In genomic region chr16:72989203-72989991, GRCh38 we compare ENCODE assay signal across 8 cellular contexts. TPM values are rescaled to one million over a fixed set of nuclear protein-coding genes. Genes with fewer than 3 reads are reported as not detected.
A peak's percentile ranks its signal among the peaks of the same experiment; 100 is the strongest.
DNase-seq lines count a peak whose midpoint lies in the region; ATAC-seq and TF ChIP-seq lines count a peak whose summit lies in the region.

No MANE protein-coding gene starts in this region.

- H3K79me2 ChIP-seq in PC-9 (ENCODE audit: low read depth) = peaks cover 89% of the 10 kb centered on the region

- peak; percentile 55 to 94 for DNase-seq in PC-9
- peak; percentile 78 for DNase-seq in fibroblast of pulmonary artery (ENCODE audit: low read depth)
- peak in 1 of 2 donors; percentile 68 for DNase-seq in psoas muscle
- no peak for DNase-seq in activated CD8-positive, alpha-beta memory T cell treated with anti-CD3 and anti-CD28 coated beads for 24 hours
- DNase-seq in HuH-7.5 (ENCODE audit: low spot score) = no peak
- no peak for DNase-seq in NCI-H2227 treated with DMSO at 0.1 percent for 48 hours (lab: John Stamatoyannopoulos, UW)

- peak overlapping the region; percentile 53; the same call in 1 of the 2 replicates for H2AFZ ChIP-seq in PC-9

- CTCF ChIA-PET in PC-9 (lab: Charles Lee) = interaction anchor here (0.5 to 1.0 kb wide), 3 partner anchors 68 to 340 kb away, joined by 3 to 5 read pairs (median 4); no protein-coding TSS in a partner anchor

- POLR2A ChIA-PET in PC-9 (lab: Charles Lee; ENCODE audit: unreplicated experiment) = interaction anchor here (0.6 to 1.0 kb wide), 6 partner anchors 54 to 174 kb away, joined by 3 to 7 read pairs (median 4); no protein-coding TSS in a partner anchor

- H3F3A ChIP-seq in PC-9 (ENCODE audit: insufficient read depth, low read depth) = peaks cover 42% of the 10 kb centered on the region

- no peaks in the 10 kb centered on the region for H3K27me3 ChIP-seq in BLaER1 treated with 17β-estradiol and CSF1 and Interleukin-3, amounts not matched to agents 10 nM and 100 nM
- no peaks in the 10 kb centered on the region for H3K27me3 ChIP-seq in PC-9 (ENCODE audit: insufficient read depth, low read depth)
- H3K27me3 ChIP-seq in psoas muscle (ENCODE audit: insufficient read depth in 3 of 3, low read length in 2 of 3) = no peaks in the 10 kb centered on the region

- H3K27ac ChIP-seq in BLaER1 treated with 17β-estradiol and CSF1 and Interleukin-3, amounts not matched to agents 10 nM and 100 nM = no peak overlapping the region
- H3K27ac ChIP-seq in PC-9 = peak overlapping the region; percentile 99
- peak overlapping the region; percentile 97 for H3K27ac ChIP-seq in psoas muscle

- no peaks in the 10 kb centered on the region for H3K9me2 ChIP-seq in PC-9 (ENCODE audit: insufficient read depth)

- ATAC-seq in psoas muscle = peak; percentile 69 to 73 (median 72)
- ATAC-seq in HG03159 (IDR thresholded peaks at IDR 0.05; ENCODE audit: unreplicated experiment) = no peak

- H4K20me1 ChIP-seq in BLaER1 treated with 17β-estradiol and CSF1 and Interleukin-3, amounts not matched to agents 10 nM and 100 nM = peaks cover 0 to 100% (median 0%) of the 10 kb centered on the region in 11 experiments; a peak in 7 of 22 replicates
- no peaks in the 10 kb centered on the region for H4K20me1 ChIP-seq in PC-9 (ENCODE audit: insufficient read depth)

- peaks cover 10 to 30% (median 11%) of the 10 kb centered on the region in 10 experiments; a peak in 17 of 20 replicates for H3K4me1 ChIP-seq in BLaER1 treated with 17β-estradiol and CSF1 and Interleukin-3, amounts not matched to agents 10 nM and 100 nM
- H3K4me1 ChIP-seq in PC-9 (replicated peaks; ENCODE audit: insufficient read depth) (peaks cover 73% of the 10 kb centered on the region), psoas muscle (peaks cover 78% of the 10 kb centered on the region)

- peak overlapping the region in 1 of 11 experiments; percentile 15; a peak in 1 of 22 replicates for H3K9ac ChIP-seq in BLaER1 treated with 17β-estradiol and CSF1 and Interleukin-3, amounts not matched to agents 10 nM and 100 nM

- H3K36me3 ChIP-seq in BLaER1 treated with 17β-estradiol and CSF1 and Interleukin-3, amounts not matched to agents 10 nM and 100 nM = peaks cover 0 to 7% (median 0%) of the 10 kb centered on the region in 11 experiments; a peak in 1 of 22 replicates
- no peaks in the 10 kb centered on the region for H3K36me3 ChIP-seq in PC-9 (ENCODE audit: low read depth)
- H3K36me3 ChIP-seq in psoas muscle (ENCODE audit: insufficient read depth in 1 of 2, low read depth in 1 of 2) = no peaks in the 10 kb centered on the region

- WGBS in psoas muscle, 3 donors = 22 to 35% (median 29%) methylated on average over 9 of the region's 9 CpGs

- BruUV-seq in PC-9 (replicated peaks; lab: Mats Ljungman, UMichigan) = no TSS peak

- TF ChIP-seq CTCF in PC-9 (conservative IDR thresholded peaks at IDR 0.05) (no peak), fibroblast of pulmonary artery (IDR thresholded peaks at IDR 0.05; ENCODE audit: low read length, missing control alignments) (no peak), psoas muscle (IDR thresholded peaks at IDR 0.05) (no peak)

- H3K4me2 ChIP-seq in BLaER1 treated with 17β-estradiol and CSF1 and Interleukin-3, amounts not matched to agents 10 nM and 100 nM = peak overlapping the region; percentile 2 to 68 (median 28); a peak in 19 of 22 replicates
- H3K4me2 ChIP-seq in PC-9 = peak overlapping the region; percentile 83

- intact Hi-C loops in PC-9 (cut with micrococcal nuclease; ENCODE audit: unreplicated experiment) (loop anchor here (2.0 kb wide), 1 partner anchor 37 kb away; no protein-coding TSS in a partner anchor), psoas muscle (cut with DNase I) (loop anchor here (5.0 kb wide), 3 partner anchors 38 to 58 kb away; partner anchors contain the start of gene ZFHX3 (in 1 of the 2))

- H3K4me3 ChIP-seq in BLaER1 treated with 17β-estradiol and CSF1 and Interleukin-3, amounts not matched to agents 10 nM and 100 nM = no peak overlapping the region
- H3K4me3 ChIP-seq in PC-9 (peak overlapping the region; percentile 46), fibroblast of pulmonary artery (replicated peaks; ENCODE audit: low read depth, low read length) (peak overlapping the region; percentile 40), psoas muscle (peak overlapping the region; percentile 61)

- no peaks in the 10 kb centered on the region for H3K9me3 ChIP-seq in BLaER1 treated with 17β-estradiol and CSF1 and Interleukin-3, amounts not matched to agents 10 nM and 100 nM (replicated peaks in 1 of 11)
- H3K9me3 ChIP-seq in PC-9 (ENCODE audit: insufficient read depth, low read depth) (no peaks in the 10 kb centered on the region), psoas muscle (no peaks in the 10 kb centered on the region)

RNA-seq across cellular contexts. Expression of gene ZFHX3, which starts 58.5 kb away (rescaled TPM):
- total RNA-seq in PC-9 (2021) (20.5 and 23.1 TPM in 2 replicates), psoas muscle (10 to 100 TPM; 10.6 to 36.9 (median 26.2) TPM)
- polyA plus RNA-seq in psoas muscle = 10 to 100 TPM in 1 of 3 donors, 1 to 10 TPM in 2; 3.3 to 11.5 (median 5.2) TPM

Comparison
In these comparisons a context has a peak if more than half of its experiments do, and no peak if none do; other contexts are left out.
1. H3K27ac ChIP-seq: peak in PC-9 (single experiment) and psoas muscle (single experiment); none in BLaER1 treated with 17β-estradiol and CSF1 and Interleukin-3, amounts not matched to agents 10 nM and 100 nM (0 of 11).
2. H3K4me3 ChIP-seq: peak in PC-9 (single experiment), fibroblast of pulmonary artery (single experiment) and psoas muscle (single experiment); none in BLaER1 treated with 17β-estradiol and CSF1 and Interleukin-3, amounts not matched to agents 10 nM and 100 nM (0 of 10).
3. DNase-seq: peak in PC-9 (2 of 2) and fibroblast of pulmonary artery (single experiment); none in activated CD8-positive, alpha-beta memory T cell treated with anti-CD3 and anti-CD28 coated beads for 24 hours (single experiment), HuH-7.5 (single experiment) and NCI-H2227 treated with DMSO at 0.1 percent for 48 hours (single experiment).